Comparison of ENCODE assay signal across 22 cellular contexts in the genomic region with DNA sequence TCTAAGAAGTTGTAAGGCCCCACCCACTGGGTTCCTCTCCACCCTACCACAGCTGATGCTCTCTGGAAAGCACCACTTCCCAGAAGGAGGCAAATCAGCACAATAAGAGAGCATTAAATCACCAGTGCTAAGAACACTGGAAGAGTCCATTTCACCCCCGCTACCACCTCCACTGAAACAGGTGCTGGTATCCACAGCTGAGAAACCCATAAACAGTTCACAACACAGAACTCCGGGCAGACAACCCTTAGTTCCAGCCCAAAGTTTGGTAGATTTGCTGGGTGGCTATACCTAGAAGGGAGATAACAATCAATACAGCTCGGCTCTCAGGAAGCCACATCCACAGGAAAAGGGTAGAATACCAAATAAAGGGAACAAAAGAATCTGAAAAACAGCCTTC. TPM values are rescaled to one million over a fixed set of nuclear protein-coding genes. Genes with fewer than 3 reads are reported as not detected.
A peak's percentile ranks its signal among the peaks of the same experiment; 100 is the strongest.
DNase-seq lines count a peak whose midpoint lies in the region; ATAC-seq and TF ChIP-seq lines count a peak whose summit lies in the region.
"Had no signal": no experiment of that assay in that cellular context is flagged by ENCODE, and none has a peak within 500 bp of the region (broad histone marks: within the 10 kb centered on the region; RNA-seq: fewer than 3 reads in every experiment).

No MANE protein-coding gene starts in this region.

- H3K9ac ChIP-seq in Loucy (ENCODE audit: low read depth, low read length, poor library complexity, severe bottlenecking), result no peak overlapping the region
- H3K9ac ChIP-seq: GM23248 had no signal

- H3K36me3 ChIP-seq in CD8-positive, alpha-beta memory T cell (ENCODE audit: insufficient read depth, low read length), result peaks cover 11% of the 10 kb centered on the region
- peaks cover 73% of the 10 kb centered on the region for H3K36me3 ChIP-seq in Loucy (ENCODE audit: insufficient read depth, low read length)

- H3K27me3 Mint-ChIP-seq in activated naive CD4-positive, alpha-beta T cell treated with anti-CD3 and anti-CD28 coated beads, Interleukin-2, amount 10 ng/mL, durations not matched to agents 7 days and 5 days, result no peaks in the 10 kb centered on the region
- H3K27me3 Mint-ChIP-seq in CD8-positive, alpha-beta memory T cell, result no peaks in the 10 kb centered on the region

- no peak overlapping the region for H3K4me3 ChIP-seq in CD8-positive, alpha-beta memory T cell (ENCODE audit: low read length)
- H3K4me3 ChIP-seq in Loucy (ENCODE audit: low read length, poor library complexity, severe bottlenecking) (no peak overlapping the region), foreskin fibroblast (ENCODE audit: low read depth in 1 of 2, low read length in 2 of 2) (no peak overlapping the region)
- H3K4me3 ChIP-seq: GM12878, GM23248, PC-9 had no signal

- no peaks in the 10 kb centered on the region for H3K27me3 ChIP-seq in CD8-positive, alpha-beta memory T cell (ENCODE audit: insufficient read depth, low read length, poor library complexity, severe bottlenecking)
- peaks cover 5% of the 10 kb centered on the region for H3K27me3 ChIP-seq in Loucy (ENCODE audit: insufficient read depth, low read length, poor library complexity, severe bottlenecking)

- peaks cover 74% of the 10 kb centered on the region for H3K36me3 Mint-ChIP-seq in activated naive CD4-positive, alpha-beta T cell treated with anti-CD3 and anti-CD28 coated beads, Interleukin-2, amount 10 ng/mL, durations not matched to agents 7 days and 5 days
- peaks cover 68 to 86% of the 10 kb centered on the region in 2 donors for H3K36me3 Mint-ChIP-seq in activated naive CD4-positive, alpha-beta T cell treated with anti-CD3 and anti-CD28 coated beads, Interleukin-2, amount 50 U/mL, for 72 hours
- H3K36me3 Mint-ChIP-seq in CD8-positive, alpha-beta memory T cell, result peaks cover 50 to 89% (median 82%) of the 10 kb centered on the region in 3 donors

- no peaks in the 10 kb centered on the region for H3K9me2 ChIP-seq in Loucy (replicated peaks; ENCODE audit: low read depth, low read length)

- no peak for ATAC-seq in activated naive CD4-positive, alpha-beta T cell treated with anti-CD3 and anti-CD28 coated beads, Interleukin-2, amount 50 U/mL, for 72 hours
- ATAC-seq: GM12878 had no signal

- DNase-seq in activated naive CD4-positive, alpha-beta T cell treated with anti-CD3 and anti-CD28 coated beads, Interleukin-2, amount 10 ng/mL, durations not matched to agents 7 days and 5 days, result no peak
- DNase-seq in activated naive CD4-positive, alpha-beta T cell treated with anti-CD3 and anti-CD28 coated beads, Interleukin-2, amount 50 U/mL, for 72 hours (ENCODE audit: low spot score in 2 of 2), result no peak
- DNase-seq in CD8-positive, alpha-beta memory T cell, result no peak
- DNase-seq in myocyte (ENCODE audit: low read depth) (peak; percentile 28), foreskin fibroblast (no peak), NCI-H2107 (lab: John Stamatoyannopoulos, UW) (no peak)
- DNase-seq: GDM1, GM23248, H9, Kasumi-1, MV-4-11, NCI-H1105, NCI-H1436 treated with DMSO at 0.1 percent for 48 hours, NCI-H187 treated with DMSO at 0.1 percent for 48 hours, NCI-H446, NCI-H524 treated with DMSO at 0.1 percent for 48 hours, NCI-H774, PC-9, SHP77 had no signal

- no peak overlapping the region for H3K27ac ChIP-seq in CD8-positive, alpha-beta memory T cell (ENCODE audit: low read depth, low read length)
- H3K27ac ChIP-seq: GM23248, PC-9 had no signal

- POLR2A ChIA-PET in CD8-positive, alpha-beta memory T cell (lab: Charles Lee), result no interaction called here

- H3K4me3 Mint-ChIP-seq in activated naive CD4-positive, alpha-beta T cell treated with anti-CD3 and anti-CD28 coated beads, Interleukin-2, amount 10 ng/mL, durations not matched to agents 7 days and 5 days, result no peak overlapping the region
- peak overlapping the region in 4 of 7 donors; percentile 27 to 67 (median 33) for H3K4me3 Mint-ChIP-seq in CD8-positive, alpha-beta memory T cell
- H3K4me3 Mint-ChIP-seq: H9 had no signal

- no peak for TF ChIP-seq CTCF in Loucy (conservative IDR thresholded peaks at IDR 0.05; ENCODE audit: low read length)
- no peak for TF ChIP-seq CTCF in foreskin fibroblast (IDR thresholded peaks at IDR 0.05; ENCODE audit: low read depth, low read length)

- H3K4me2 ChIP-seq in Loucy (ENCODE audit: low read depth, low read length, poor library complexity, severe bottlenecking), result peak overlapping the region; percentile 14
- H3K4me2 ChIP-seq: PC-9 had no signal

- peaks cover 22% of the 10 kb centered on the region for H3K4me1 Mint-ChIP-seq in activated naive CD4-positive, alpha-beta T cell treated with anti-CD3 and anti-CD28 coated beads, Interleukin-2, amount 10 ng/mL, durations not matched to agents 7 days and 5 days
- peaks cover 17 to 42% (median 35%) of the 10 kb centered on the region in 3 donors for H3K4me1 Mint-ChIP-seq in CD8-positive, alpha-beta memory T cell
- H3K4me1 Mint-ChIP-seq: CD14-positive monocyte, H9 had no signal

- peak overlapping the region; percentile 37 for H3K27ac Mint-ChIP-seq in activated naive CD4-positive, alpha-beta T cell treated with anti-CD3 and anti-CD28 coated beads, Interleukin-2, amount 10 ng/mL, durations not matched to agents 7 days and 5 days
- H3K27ac Mint-ChIP-seq in activated naive CD4-positive, alpha-beta T cell treated with anti-CD3 and anti-CD28 coated beads, Interleukin-2, amount 50 U/mL, for 72 hours, result no peak overlapping the region
- H3K27ac Mint-ChIP-seq in CD8-positive, alpha-beta memory T cell, result no peak overlapping the region
- H3K27ac Mint-ChIP-seq: CD14-positive monocyte, H9 had no signal

- peaks cover 59% of the 10 kb centered on the region for H3K9me3 Mint-ChIP-seq in activated naive CD4-positive, alpha-beta T cell treated with anti-CD3 and anti-CD28 coated beads, Interleukin-2, amount 10 ng/mL, durations not matched to agents 7 days and 5 days
- H3K9me3 Mint-ChIP-seq in activated naive CD4-positive, alpha-beta T cell treated with anti-CD3 and anti-CD28 coated beads, Interleukin-2, amount 50 U/mL, for 72 hours, result peaks cover 37 to 44% of the 10 kb centered on the region in 2 donors
- peaks cover 46 to 88% (median 79%) of the 10 kb centered on the region in 5 donors for H3K9me3 Mint-ChIP-seq in CD8-positive, alpha-beta memory T cell

- CTCF ChIA-PET in activated naive CD4-positive, alpha-beta T cell treated with anti-CD3 and anti-CD28 coated beads, Interleukin-2, amount 10 ng/mL, durations not matched to agents 7 days and 5 days (lab: Charles Lee), result no interaction called here
- CTCF ChIA-PET in CD8-positive, alpha-beta memory T cell (lab: Charles Lee), result no interaction called here

- peaks cover 31% of the 10 kb centered on the region for H3K9me3 ChIP-seq in CD8-positive, alpha-beta memory T cell (ENCODE audit: low read length)
- H3K9me3 ChIP-seq in Loucy (ENCODE audit: insufficient read depth, low read depth, low read length), result peaks cover 14% of the 10 kb centered on the region; the same call in 1 of the 2 replicates

- H2AFZ ChIP-seq in Loucy (ENCODE audit: low read length), result no peak overlapping the region
- H2AFZ ChIP-seq: GM23248, PC-9 had no signal

- H3K4me1 ChIP-seq in CD8-positive, alpha-beta memory T cell (ENCODE audit: insufficient read depth, low read length), result no peaks in the 10 kb centered on the region
- H3K4me1 ChIP-seq in Loucy (ENCODE audit: insufficient read depth, low read length, poor library complexity, severe bottlenecking), result peaks cover 7% of the 10 kb centered on the region

- peaks cover 55% of the 10 kb centered on the region for H3K79me2 ChIP-seq in Loucy (ENCODE audit: insufficient read depth, low read length)

- no peaks in the 10 kb centered on the region for H3F3A ChIP-seq in Loucy (ENCODE audit: low read depth)

- no peaks in the 10 kb centered on the region for H4K20me1 ChIP-seq in Loucy (ENCODE audit: insufficient read depth, low read length, poor library complexity, severe bottlenecking)

RNA-seq across cellular contexts. Expression of gene ZNF680, which starts 34.1 kb away (rescaled TPM):
- 10 to 100 TPM; 14.6 to 22.2 TPM for total RNA-seq in activated naive CD4-positive, alpha-beta T cell treated with anti-CD3 and anti-CD28 coated beads, Interleukin-2, amount 50 U/mL, for 72 hours
- total RNA-seq in CD8-positive, alpha-beta memory T cell, result 10 to 100 TPM in 1 of 2 experiments, 1 to 10 TPM in 1; 9.2 to 11.1 TPM
- 9.4 TPM for polyA plus RNA-seq in CD8-positive, alpha-beta memory T cell
- total RNA-seq in myocyte, result 40.6 and 44.6 TPM in 2 replicates
- polyA plus RNA-seq in myocyte (2012), result 10.8 TPM
